ENCODE assay signal across 11 cellular contexts in genomic region chr1:55374801-55375616, GRCh38.
DNase-seq lines count a peak whose midpoint lies in the region; ATAC-seq and TF ChIP-seq lines count a peak whose summit lies in the region.
"Had no signal": no experiment of that assay in that cellular context is flagged by ENCODE, and none has a peak within 500 bp of the region (broad histone marks: within the 10 kb centered on the region; RNA-seq: fewer than 3 reads in every experiment).

No MANE protein-coding gene starts in this region.

- no peaks in the 10 kb centered on the region for H3K27me3 ChIP-seq in gastrocnemius medialis
- no peaks in the 10 kb centered on the region for H3K27me3 ChIP-seq in smooth muscle cell (ENCODE audit: low read depth)
- H3K27me3 ChIP-seq: pancreas had no signal

- intact Hi-C loops in head of caudate nucleus (cut with DNase I) = loop anchor here (10.0 kb wide), 1 partner anchor 1210 kb away; no protein-coding TSS in a partner anchor
- intact Hi-C loops in gastrocnemius medialis (cut with DNase I; ENCODE audit: low total_unique reads) = loop anchor here (1.0 kb wide), 1 partner anchor 1209 kb away; no protein-coding TSS in a partner anchor

- H3F3A ChIP-seq in smooth muscle cell (ENCODE audit: low read depth) = no peaks in the 10 kb centered on the region

- WGBS in smooth muscle cell (ENCODE audit: low lambda C conversion rate) = 84% methylated on average over 14 of the region's 14 CpGs

- no peaks in the 10 kb centered on the region for H4K20me1 ChIP-seq in smooth muscle cell (ENCODE audit: low read depth)

- no peak overlapping the region for H2AFZ ChIP-seq in smooth muscle cell (ENCODE audit: low read depth)

- H3K4me3 ChIP-seq in gastrocnemius medialis = no peak overlapping the region
- no peak overlapping the region for H3K4me3 ChIP-seq in smooth muscle cell
- H3K4me3 ChIP-seq: pancreas had no signal

- peak; percentile 13 for TF ChIP-seq CTCF in GM10266 (IDR thresholded peaks at IDR 0.05; ENCODE audit: control insufficient read depth, insufficient read depth, low read depth, missing control alignments)
- TF ChIP-seq CTCF in gastrocnemius medialis (IDR thresholded peaks at IDR 0.05 in 4 of 5, conservative IDR thresholded peaks at IDR 0.05 in 1 of 5) = no peak
- TF ChIP-seq CTCF in smooth muscle cell (IDR thresholded peaks at IDR 0.05; ENCODE audit: borderline replicate concordance, insufficient read depth, poor library complexity, severe bottlenecking) = no peak

- ATAC-seq in gastrocnemius medialis (peak; percentile 72 to 75), HG03457 (IDR thresholded peaks at IDR 0.05; ENCODE audit: unreplicated experiment) (no peak)
- ATAC-seq: stimulated activated memory B cell treated with anti-CD40 and anti-IgM and Interleukin-4, amounts not matched to agents 10 μg/mL and 1 μg/mL and 100 μg/mL, for 72 hours had no signal

- H3K9me3 ChIP-seq in gastrocnemius medialis = no peaks in the 10 kb centered on the region
- no peaks in the 10 kb centered on the region for H3K9me3 ChIP-seq in smooth muscle cell (replicated peaks; ENCODE audit: low read depth)
- H3K9me3 ChIP-seq: pancreas had no signal

- H3K36me3 ChIP-seq in gastrocnemius medialis (no peaks in the 10 kb centered on the region), smooth muscle cell (ENCODE audit: low read depth) (no peaks in the 10 kb centered on the region)
- H3K36me3 ChIP-seq: pancreas had no signal

- H3K9ac ChIP-seq in smooth muscle cell (ENCODE audit: low read depth) = no peak overlapping the region

- no peak overlapping the region for H3K4me2 ChIP-seq in smooth muscle cell

- in situ Hi-C loops in gastrocnemius medialis (cut with MboI; ENCODE audit: low sequenced_read_pairs in 4 of 4) = loop anchor here in 3 of 4 donors (5.0 to 10.0 kb wide), 2 partner anchors 1210 to 1212 kb away; no protein-coding TSS in a partner anchor

- H3K27ac ChIP-seq in gastrocnemius medialis (peak overlapping the region; percentile 9 to 48 (median 45)), smooth muscle cell (ENCODE audit: low read depth) (no peak overlapping the region)
- H3K27ac ChIP-seq: pancreas had no signal

- peaks cover 0 to 3% of the 10 kb centered on the region in 2 donors for H3K4me1 ChIP-seq in gastrocnemius medialis
- H3K4me1 ChIP-seq in smooth muscle cell (ENCODE audit: low read depth) = no peaks in the 10 kb centered on the region
- H3K4me1 ChIP-seq: pancreas had no signal

- DNase-seq in GM10266 (ENCODE audit: extremely low spot score) (no peak), T1000 (lab: John Stamatoyannopoulos, UW) (peak; percentile 61), head of caudate nucleus (peak in 40 of 42 donors; percentile 13 to 84 (median 56)), gastrocnemius medialis (peak; percentile 55 to 74), RKO (ENCODE audit: low spot score) (no peak), smooth muscle cell (lab: John Stamatoyannopoulos, UW; ENCODE audit: unreplicated experiment) (no peak)
- no peak for DNase-seq in stimulated activated naive CD4-positive, alpha-beta T cell treated with Interleukin-2 at 50 U/mL for 16 hours (lab: John Stamatoyannopoulos, UW)
- DNase-seq: NCI-H1417 treated with DMSO at 0.1 percent for 48 hours had no signal

- no peaks in the 10 kb centered on the region for H3K79me2 ChIP-seq in smooth muscle cell (ENCODE audit: low read depth)

- TF ChIP-seq POLR2A in gastrocnemius medialis (IDR thresholded peaks at IDR 0.05) = no peak

Comparison
In these comparisons a context has a peak if more than half of its experiments do, and no peak if none do; other contexts are left out.
1. DNase-seq: peak in T1000 (single experiment), head of caudate nucleus (40 of 42) and gastrocnemius medialis (2 of 2); none in GM10266 (single experiment), RKO (single experiment), smooth muscle cell (single experiment) and stimulated activated naive CD4-positive, alpha-beta T cell treated with Interleukin-2 at 50 U/mL for 16 hours (single experiment).